ENCODE assay signal across 12 cellular contexts in genomic region chr1:22969224-22969829, GRCh38. TPM values are rescaled to one million over a fixed set of nuclear protein-coding genes. Genes with fewer than 3 reads are reported as not detected.
DNase-seq lines count a peak whose midpoint lies in the region; ATAC-seq, FAIRE-seq and TF ChIP-seq lines count a peak whose summit lies in the region.
"Had no signal": no experiment of that assay in that cellular context is flagged by ENCODE, and none has a peak within 500 bp of the region (broad histone marks: within the 10 kb centered on the region; RNA-seq: fewer than 3 reads in every experiment).

No MANE protein-coding gene starts in this region.

- H3K9me3 ChIP-seq in suprapubic skin = no peaks in the 10 kb centered on the region

- peaks cover 5% of the 10 kb centered on the region for H3K27me3 ChIP-seq in bronchial epithelial cell (ENCODE audit: control insufficient read depth, insufficient read depth, low read length)
- H3K27me3 ChIP-seq in suprapubic skin = peaks cover 36% of the 10 kb centered on the region

- H3K4me1 ChIP-seq in suprapubic skin = peaks cover 6% of the 10 kb centered on the region

- DNase-seq in Daoy (ENCODE audit: low read depth) (peak; percentile 63), NCI-H2171 treated with DMSO at 0.1 percent for 48 hours (lab: John Stamatoyannopoulos, UW) (peak; percentile 98), bronchial epithelial cell (ENCODE audit: low read depth) (peak; percentile 62), non-pigmented ciliary epithelial cell (ENCODE audit: low read depth) (peak; percentile 47), suprapubic skin (ENCODE audit: low spot score in 2 of 2) (no peak), OCI-M1 (lab: John Stamatoyannopoulos, UW) (no peak)
- no peak for DNase-seq in stimulated activated CD4-positive, alpha-beta T cell treated with anti-CD3 and anti-CD28 coated beads, Interleukin-15, amount 100 ng/mL, for 24 hours

- H3K36me3 ChIP-seq in bronchial epithelial cell (ENCODE audit: control insufficient read depth, insufficient read depth, low read length) = no peaks in the 10 kb centered on the region
- no peaks in the 10 kb centered on the region for H3K36me3 ChIP-seq in suprapubic skin

- no peak for ATAC-seq in HG02938 (IDR thresholded peaks at IDR 0.05; ENCODE audit: unreplicated experiment)
- ATAC-seq: HCT116 had no signal

- 4% methylated on average over 6 of the region's 6 CpGs for WGBS in suprapubic skin

- TF ChIP-seq CTCF in bronchial epithelial cell (IDR thresholded peaks at IDR 0.05; ENCODE audit: insufficient read depth, low read length, severe bottlenecking) = no peak
- no peak for TF ChIP-seq CTCF in suprapubic skin (IDR thresholded peaks at IDR 0.05)

- no peak for TF ChIP-seq POLR2A in suprapubic skin (IDR thresholded peaks at IDR 0.05)

- H3K4me3 ChIP-seq in bronchial epithelial cell (ENCODE audit: low read depth, low read length) = no peak overlapping the region
- no peak overlapping the region for H3K4me3 ChIP-seq in suprapubic skin

- no peak overlapping the region for H3K27ac ChIP-seq in suprapubic skin

- TF ChIP-seq EP300 in suprapubic skin (IDR thresholded peaks at IDR 0.05) = no peak

- FAIRE-seq in bronchial epithelial cell (lab: Jason Lieb, UNC) = no peak

RNA-seq across cellular contexts. Expression of gene LACTBL1, which starts 3.3 kb away (rescaled TPM):
- total RNA-seq in Daoy (2014; rRNA removed; shearing (Covaris generic)) = not detected in 2 replicates
- total RNA-seq in bronchial epithelial cell (not detected in 2 replicates), suprapubic skin (not detected)
- total RNA-seq: activated CD8-positive, alpha-beta memory T cell treated with anti-CD3 and anti-CD28 coated beads for 36 hours; epithelial cell of proximal tubule; progenitor cell of endocrine pancreas had no signal

RNA-seq across cellular contexts. Expression of gene TEX46, which starts 46.3 kb away (rescaled TPM):
- total RNA-seq in Daoy (2014; rRNA removed; shearing (Covaris generic)) = not detected in 2 replicates
- total RNA-seq in bronchial epithelial cell (not detected in 2 replicates), suprapubic skin (not detected)
- total RNA-seq: activated CD8-positive, alpha-beta memory T cell treated with anti-CD3 and anti-CD28 coated beads for 36 hours; epithelial cell of proximal tubule; progenitor cell of endocrine pancreas had no signal

RNA-seq across cellular contexts. Expression of gene KDM1A, which starts 49.9 kb away (rescaled TPM):
- 194 and 271 TPM in 2 replicates for total RNA-seq in Daoy (2014; rRNA removed; shearing (Covaris generic))
- 69.8 and 71.1 TPM in 2 replicates for total RNA-seq in bronchial epithelial cell
- 10 to 100 TPM; 45.5 to 49.2 (median 47.5) TPM for total RNA-seq in suprapubic skin

Comparison
In these comparisons a context has a peak if more than half of its experiments do, and no peak if none do; other contexts are left out.
1. DNase-seq: peak in Daoy (single experiment), NCI-H2171 treated with DMSO at 0.1 percent for 48 hours (single experiment), bronchial epithelial cell (single experiment) and non-pigmented ciliary epithelial cell (single experiment); none in stimulated activated CD4-positive, alpha-beta T cell treated with anti-CD3 and anti-CD28 coated beads, Interleukin-15, amount 100 ng/mL, for 24 hours (single experiment), suprapubic skin (0 of 2) and OCI-M1 (single experiment).